10 cellular contexts compared by ENCODE assay signal in genomic region chr17:63954402-63955063, GRCh38. TPM values are rescaled to one million over a fixed set of nuclear protein-coding genes. Genes with fewer than 3 reads are reported as not detected.
DNase-seq lines count a peak whose midpoint lies in the region; ATAC-seq lines count a peak whose summit lies in the region.
"Had no signal": no experiment of that assay in that cellular context is flagged by ENCODE, and none has a peak within 500 bp of the region (broad histone marks: within the 10 kb centered on the region; RNA-seq: fewer than 3 reads in every experiment).

No MANE protein-coding gene starts in this region.

- H3K27ac Mint-ChIP-seq in T-helper 2 cell treated with Interferon-gamma antibody and Interleukin-4, amounts not matched to agents 5 μg/mL and 100 μg/mL, for 36 hours: peak overlapping the region; percentile 81
- peak overlapping the region; percentile 95 to 99 (median 98) for H3K27ac Mint-ChIP-seq in naive B cell

- H3K4me1 Mint-ChIP-seq in T-helper 2 cell treated with Interferon-gamma antibody and Interleukin-4, amounts not matched to agents 5 μg/mL and 100 μg/mL, for 36 hours (ENCODE audit: low read depth): peaks cover 11% of the 10 kb centered on the region
- peaks cover 30 to 52% (median 39%) of the 10 kb centered on the region in 3 donors for H3K4me1 Mint-ChIP-seq in naive B cell

- DNase-seq in DMS 273 (lab: John Stamatoyannopoulos, UW; ENCODE audit: unreplicated experiment) (peak; percentile 24), DMS 273 treated with DMSO at 0.1 percent for 48 hours (lab: John Stamatoyannopoulos, UW) (no peak), naive B cell (peak; percentile 81), HuH-7.5 (ENCODE audit: low spot score) (no peak)
- DNase-seq in T-helper 2 cell treated with Interferon-gamma antibody and Interleukin-4, amounts not matched to agents 5 μg/mL and 100 μg/mL, for 36 hours (ENCODE audit: low spot score): peak; percentile 28

- H3K9me3 Mint-ChIP-seq in T-helper 2 cell treated with Interferon-gamma antibody and Interleukin-4, amounts not matched to agents 5 μg/mL and 100 μg/mL, for 36 hours: no peaks in the 10 kb centered on the region
- peaks cover 0 to 1% (median 0%) of the 10 kb centered on the region in 7 donors for H3K9me3 Mint-ChIP-seq in naive B cell
- H3K9me3 Mint-ChIP-seq: neural crest cell had no signal

- no peaks in the 10 kb centered on the region for H3K36me3 Mint-ChIP-seq in T-helper 2 cell treated with Interferon-gamma antibody and Interleukin-4, amounts not matched to agents 5 μg/mL and 100 μg/mL, for 36 hours (ENCODE audit: low read depth)
- no peaks in the 10 kb centered on the region for H3K36me3 Mint-ChIP-seq in naive B cell

- peak overlapping the region; percentile 39 for H3K4me3 Mint-ChIP-seq in T-helper 2 cell treated with Interferon-gamma antibody and Interleukin-4, amounts not matched to agents 5 μg/mL and 100 μg/mL, for 36 hours
- H3K4me3 Mint-ChIP-seq in naive B cell: peak overlapping the region in 7 of 8 donors; percentile 66 to 92 (median 85)
- H3K4me3 Mint-ChIP-seq: neural crest cell had no signal

- ATAC-seq in GM21825 (IDR thresholded peaks at IDR 0.05; ENCODE audit: unreplicated experiment) (peak; percentile 63), naive B cell (ENCODE audit: low read depth in 2 of 2) (peak; percentile 89 to 93), HG02588 (IDR thresholded peaks at IDR 0.05; ENCODE audit: unreplicated experiment) (no peak), HG02763 (IDR thresholded peaks at IDR 0.05; ENCODE audit: unreplicated experiment) (no peak)

- H3K27me3 Mint-ChIP-seq in T-helper 2 cell treated with Interferon-gamma antibody and Interleukin-4, amounts not matched to agents 5 μg/mL and 100 μg/mL, for 36 hours (ENCODE audit: low read depth): no peaks in the 10 kb centered on the region
- H3K27me3 Mint-ChIP-seq in naive B cell: no peaks in the 10 kb centered on the region

RNA-seq across cellular contexts. Expression of gene SCN4A, which starts 18.2 kb away (rescaled TPM):
- polyA plus RNA-seq in naive B cell (ENCODE audit: low read depth in 6 of 6): 1 to 10 TPM in 3 of 6 donors, under 1 TPM in 2, not detected in 1; 0.89 to 1.4 (median 1.1) TPM

RNA-seq across cellular contexts. Expression of gene CD79B, which starts 22.4 kb away (rescaled TPM):
- 1,000 to 10,000 TPM; 2,263 to 2,851 (median 2,433) TPM for polyA plus RNA-seq in naive B cell (ENCODE audit: low read depth in 6 of 6)

RNA-seq across cellular contexts. Expression of gene GH1, which starts 35.9 kb away (rescaled TPM):
- 1 to 10 TPM in 1 of 6 donors, not detected in 5; 1.8 TPM for polyA plus RNA-seq in naive B cell (ENCODE audit: low read depth in 6 of 6)
- polyA plus RNA-seq: esophagus had no signal

RNA-seq across cellular contexts. Expression of gene CSHL1, which starts 43.5 kb away (rescaled TPM):
- not detected for polyA plus RNA-seq in naive B cell (ENCODE audit: low read depth in 6 of 6)
- polyA plus RNA-seq: esophagus had no signal

RNA-seq across cellular contexts. Expression of gene PRR29, which starts 43.6 kb away (rescaled TPM):
- 1 to 10 TPM; 3.5 to 6.8 (median 5.8) TPM for polyA plus RNA-seq in naive B cell (ENCODE audit: low read depth in 6 of 6)

Comparison
In these comparisons a context has a peak if more than half of its experiments do, and no peak if none do; other contexts are left out.
1. DNase-seq: peak in DMS 273 (single experiment), T-helper 2 cell treated with Interferon-gamma antibody and Interleukin-4, amounts not matched to agents 5 μg/mL and 100 μg/mL, for 36 hours (single experiment) and naive B cell (single experiment); none in DMS 273 treated with DMSO at 0.1 percent for 48 hours (single experiment) and HuH-7.5 (single experiment).
2. ATAC-seq: peak in GM21825 (single experiment) and naive B cell (2 of 2); none in HG02588 (single experiment) and HG02763 (single experiment).